ENCODE assay signal across 7 cellular contexts in the genomic region with DNA sequence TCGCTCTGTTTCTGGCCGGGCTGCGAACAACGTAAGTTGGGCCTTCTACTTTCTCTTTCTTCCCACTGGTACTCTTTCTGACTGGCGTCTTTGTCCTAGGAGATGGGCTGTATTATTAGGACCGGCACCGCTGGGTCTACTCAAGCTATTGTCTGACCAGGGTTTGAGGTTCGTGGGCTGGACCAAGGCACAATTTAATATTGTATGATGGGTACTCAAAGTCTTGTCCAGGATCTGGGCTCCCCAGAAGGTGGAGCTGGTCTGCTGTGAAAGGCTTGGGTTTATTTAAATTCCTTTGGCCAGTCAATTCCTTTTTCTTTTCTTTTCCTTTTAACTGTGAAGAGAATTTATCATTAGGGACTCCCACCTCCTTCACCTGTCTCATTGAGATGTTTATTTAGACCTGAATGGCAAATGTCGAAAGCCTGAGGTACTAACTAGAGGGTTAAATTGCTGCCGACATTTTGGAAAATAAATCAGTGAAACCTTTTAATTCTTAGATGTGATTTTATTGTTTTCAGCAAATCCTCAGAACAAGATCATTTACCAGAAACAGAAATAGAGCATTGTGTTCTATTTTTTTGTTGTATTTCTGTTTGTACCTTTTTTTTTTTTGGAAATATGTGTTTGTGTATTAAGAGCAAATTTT. TPM values are rescaled to one million over a fixed set of nuclear protein-coding genes. Genes with fewer than 3 reads are reported as not detected.
DNase-seq lines count a peak whose midpoint lies in the region; FAIRE-seq and TF ChIP-seq lines count a peak whose summit lies in the region.

No MANE protein-coding gene starts in this region.

- H3K36me3 ChIP-seq in ES-I3 (ENCODE audit: insufficient read depth, low read length) (no peaks in the 10 kb centered on the region), GM23248 (ENCODE audit: low read depth) (peaks cover 6% of the 10 kb centered on the region; the same call in 1 of the 2 replicates), astrocyte (ENCODE audit: insufficient read depth, low read length) (peaks cover 3% of the 10 kb centered on the region), hepatocyte (replicated peaks; ENCODE audit: insufficient read depth, low read depth) (no peaks in the 10 kb centered on the region)

- no peaks in the 10 kb centered on the region for H3K36me3 Mint-ChIP-seq in astrocyte (ENCODE audit: low read depth, unreplicated experiment)

- no peaks in the 10 kb centered on the region for H3K9me2 ChIP-seq in GM23248 (ENCODE audit: insufficient read depth)
- H3K9me2 ChIP-seq in hepatocyte (replicated peaks; ENCODE audit: insufficient read depth), result no peaks in the 10 kb centered on the region

- peaks cover 14% of the 10 kb centered on the region for H3F3A ChIP-seq in GM23248 (ENCODE audit: insufficient read depth)

- H3K9ac ChIP-seq in ES-I3 (ENCODE audit: low read depth, low read length) (peak overlapping the region; percentile 94; the same call in 1 of the 2 replicates), GM23248 (peak overlapping the region; percentile 84), astrocyte (ENCODE audit: low read length) (peak overlapping the region; percentile 87)

- TF ChIP-seq CTCF in astrocyte (IDR thresholded peaks at IDR 0.05; ENCODE audit: insufficient read depth, low read depth, low read length), result peak; percentile 69
- TF ChIP-seq CTCF in hepatocyte (IDR thresholded peaks at IDR 0.05; ENCODE audit: poor library complexity), result peak; percentile 71
- peak; percentile 62 for TF ChIP-seq CTCF in retinal pigment epithelial cell (conservative IDR thresholded peaks at IDR 0.05; ENCODE audit: low read depth, low read length)

- in situ Hi-C loops in GM23248 (cut with MboI), result no loop called here

- peak overlapping the region; percentile 97 for H2AFZ ChIP-seq in GM23248
- H2AFZ ChIP-seq in astrocyte (ENCODE audit: low read depth, low read length), result peak overlapping the region; percentile 83
- peak overlapping the region; percentile 78 for H2AFZ ChIP-seq in hepatocyte

- H3K4me1 ChIP-seq in ES-I3 (ENCODE audit: insufficient read depth, low read length), result no peaks in the 10 kb centered on the region
- H3K4me1 ChIP-seq in GM23248 (ENCODE audit: insufficient read depth), result peaks cover 17% of the 10 kb centered on the region
- peaks cover 8% of the 10 kb centered on the region for H3K4me1 ChIP-seq in astrocyte (ENCODE audit: insufficient read depth, low read length)
- no peaks in the 10 kb centered on the region for H3K4me1 ChIP-seq in hepatocyte (ENCODE audit: insufficient read depth)

- DNase-seq in GM23248 (peak; percentile 86), NCI-H1105 treated with DMSO at 0.1 percent for 48 hours (lab: John Stamatoyannopoulos, UW) (peak; percentile 86), astrocyte (ENCODE audit: low read depth) (peak; percentile 41), hepatocyte (ENCODE audit: low spot score) (peak; percentile 63), retinal pigment epithelial cell (ENCODE audit: low read depth) (no peak), Kasumi-1 (lab: John Stamatoyannopoulos, UW) (no peak)

- H3K4me3 ChIP-seq in GM23248 (peak overlapping the region; percentile 92), astrocyte (ENCODE audit: insufficient read depth, low read depth, low read length) (peak overlapping the region; percentile 94), hepatocyte (peak overlapping the region; percentile 58), retinal pigment epithelial cell (ENCODE audit: low read length) (peak overlapping the region; percentile 90)

- H3K27ac ChIP-seq in GM23248, result peak overlapping the region; percentile 83
- peak overlapping the region; percentile 89 for H3K27ac ChIP-seq in astrocyte (ENCODE audit: low read depth, low read length)
- peak overlapping the region; percentile 61 for H3K27ac ChIP-seq in hepatocyte

- H3K4me2 ChIP-seq in GM23248 (ENCODE audit: unreplicated experiment) (peak overlapping the region; percentile 85), astrocyte (ENCODE audit: low read length) (peak overlapping the region; percentile 89), hepatocyte (peak overlapping the region; percentile 93)

- H3K79me2 ChIP-seq in GM23248 (ENCODE audit: insufficient read depth) (peaks cover 43% of the 10 kb centered on the region), astrocyte (ENCODE audit: insufficient read depth, low read length) (peaks cover 22% of the 10 kb centered on the region), hepatocyte (no peaks in the 10 kb centered on the region)

- WGBS in GM23248 (ENCODE audit: low coverage in 1 of 2, low lambda C conversion rate in 2 of 2, missing lambda C conversion rate in 2 of 2), 2 experiments, result 1% methylated on average over 10 of the region's 10 CpGs
- WGBS in hepatocyte (ENCODE audit: low lambda C conversion rate, missing lambda C conversion rate), result 7% methylated on average over 10 of the region's 10 CpGs

- H3K9me3 ChIP-seq in ES-I3 (ENCODE audit: control insufficient read depth, insufficient read depth, low read length), result no peaks in the 10 kb centered on the region
- no peaks in the 10 kb centered on the region for H3K9me3 ChIP-seq in GM23248 (ENCODE audit: low read depth)
- no peaks in the 10 kb centered on the region for H3K9me3 ChIP-seq in astrocyte (ENCODE audit: insufficient read depth, low read depth, low read length)
- no peaks in the 10 kb centered on the region for H3K9me3 ChIP-seq in hepatocyte (ENCODE audit: low read depth)

- peak overlapping the region; percentile 96 for H3K4me3 Mint-ChIP-seq in astrocyte (ENCODE audit: unreplicated experiment)

- H4K20me1 ChIP-seq in GM23248 (ENCODE audit: insufficient read depth) (no peaks in the 10 kb centered on the region), astrocyte (ENCODE audit: insufficient read depth, low read length) (no peaks in the 10 kb centered on the region), hepatocyte (ENCODE audit: insufficient read depth, poor library complexity, severe bottlenecking) (no peaks in the 10 kb centered on the region)

- peak; percentile 26 for FAIRE-seq in astrocyte (lab: Jason Lieb, UNC)

- peaks cover 2% of the 10 kb centered on the region for H3K9me3 Mint-ChIP-seq in astrocyte (ENCODE audit: unreplicated experiment)

- peak overlapping the region; percentile 86 for H3K27ac Mint-ChIP-seq in astrocyte (ENCODE audit: unreplicated experiment)

- H3K27me3 ChIP-seq in GM23248 (replicated peaks; ENCODE audit: insufficient read depth), result no peaks in the 10 kb centered on the region
- H3K27me3 ChIP-seq in astrocyte (ENCODE audit: insufficient read depth, low read length), result no peaks in the 10 kb centered on the region
- H3K27me3 ChIP-seq in hepatocyte, result no peaks in the 10 kb centered on the region

- peaks cover 5% of the 10 kb centered on the region for H3K4me1 Mint-ChIP-seq in astrocyte (ENCODE audit: low read depth, unreplicated experiment)

- H3K27me3 Mint-ChIP-seq in astrocyte (ENCODE audit: low read depth, unreplicated experiment), result no peaks in the 10 kb centered on the region

RNA-seq across cellular contexts. Expression of gene LRRC49, which starts 0.4 kb away (rescaled TPM):
- 10.3 and 11.1 TPM in 2 replicates for total RNA-seq in GM23248 (2014; rRNA removed; shearing (Covaris generic))
- 7.6 and 8.3 TPM in 2 replicates for polyA plus RNA-seq in GM23248 (2016; fragmentation: Nextera tagmentation; extraction: Ambion mirVana)
- total RNA-seq in astrocyte, result 4.7 and 6.8 TPM in 2 replicates
- total RNA-seq in hepatocyte, result 7.8 and 11.6 TPM in 2 replicates
- polyA plus RNA-seq in hepatocyte, result 1.4 and 1.9 TPM in 2 replicates

RNA-seq across cellular contexts. Expression of gene THAP10, which starts 0.8 kb away (rescaled TPM):
- total RNA-seq in GM23248 (2014; rRNA removed; shearing (Covaris generic)), result 2.0 and 6.4 TPM in 2 replicates
- 5.9 and 8.0 TPM in 2 replicates for polyA plus RNA-seq in GM23248 (2016; fragmentation: Nextera tagmentation; extraction: Ambion mirVana)
- 1.6 TPM in 2 replicates for total RNA-seq in astrocyte
- 3.0 TPM in 2 replicates for total RNA-seq in hepatocyte
- 2.1 and 3.8 TPM in 2 replicates for polyA plus RNA-seq in hepatocyte

RNA-seq across cellular contexts. Expression of gene LARP6, which starts 39.1 kb away (rescaled TPM):
- 110 and 119 TPM in 2 replicates for total RNA-seq in GM23248 (2014; rRNA removed; shearing (Covaris generic))
- polyA plus RNA-seq in GM23248 (2016; fragmentation: Nextera tagmentation; extraction: Ambion mirVana) (95.9 and 104 TPM in 2 replicates), hepatocyte (50.0 and 55.9 TPM in 2 replicates)
- total RNA-seq in astrocyte (61.5 and 75.2 TPM in 2 replicates), hepatocyte (31.9 and 45.9 TPM in 2 replicates)

Comparison
In these comparisons a context has a peak if more than half of its experiments do, and no peak if none do; other contexts are left out.
1. DNase-seq: peak in GM23248 (single experiment), NCI-H1105 treated with DMSO at 0.1 percent for 48 hours (single experiment), astrocyte (single experiment) and hepatocyte (single experiment); none in retinal pigment epithelial cell (single experiment) and Kasumi-1 (0 of 2).
2. Peak in every context shown above with its lines, with median percentiles within 50 percentile points of each other: H3K9ac ChIP-seq, H2AFZ ChIP-seq, H3K27ac ChIP-seq, H3K4me2 ChIP-seq, H3K4me3 ChIP-seq and CTCF ChIP-seq.